9 cellular contexts compared by ENCODE assay signal in the genomic region with DNA sequence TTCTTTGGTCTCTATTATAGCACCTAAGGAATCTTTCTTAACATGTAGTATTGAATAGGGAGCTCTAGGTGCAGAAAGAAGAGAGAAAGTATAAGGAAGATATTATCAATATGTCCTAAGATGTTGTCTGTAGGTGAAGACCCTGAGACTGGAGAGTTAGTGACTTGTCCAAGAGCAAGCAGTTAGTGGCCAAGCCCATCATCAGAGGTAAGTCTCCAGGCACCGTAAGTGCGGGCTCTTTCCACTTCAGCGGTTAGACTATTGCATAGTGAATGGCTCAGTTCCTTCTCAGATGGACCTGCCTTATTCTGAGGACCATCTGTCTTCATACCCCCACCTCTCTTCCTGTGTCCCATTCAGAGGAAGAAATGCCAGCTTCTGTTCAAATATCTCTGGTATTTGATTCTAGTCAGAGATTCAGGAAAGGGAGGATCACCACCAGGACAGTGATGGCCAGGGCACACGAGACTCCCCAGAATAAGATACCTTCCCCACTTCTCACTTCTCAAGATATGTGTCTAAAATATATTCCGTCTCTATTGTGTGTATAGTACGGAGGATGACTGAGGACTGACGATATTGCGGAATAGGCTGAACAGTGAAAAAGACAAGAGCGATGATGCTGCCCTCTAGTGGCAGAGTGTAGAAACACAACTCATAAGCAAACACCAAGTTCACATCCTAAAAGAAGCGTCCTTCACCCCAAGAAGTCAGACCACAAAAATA. TPM values are rescaled to one million over a fixed set of nuclear protein-coding genes. Genes with fewer than 3 reads are reported as not detected.
DNase-seq lines count a peak whose midpoint lies in the region; ATAC-seq and TF ChIP-seq lines count a peak whose summit lies in the region.
"Had no signal": no experiment of that assay in that cellular context is flagged by ENCODE, and none has a peak within 500 bp of the region (broad histone marks: within the 10 kb centered on the region; RNA-seq: fewer than 3 reads in every experiment).

No MANE protein-coding gene starts in this region.

- DNase-seq in CD14-positive monocyte (ENCODE audit: low spot score) = no peak
- DNase-seq in GM19238 (ENCODE audit: insufficient read length, low spot score) = peak; percentile 34
- peak; percentile 61 for DNase-seq in NCI-H460 (ENCODE audit: extremely low read depth, low read depth)
- DNase-seq in activated CD4-positive, alpha-beta T cell treated with anti-CD3 and anti-CD28 coated beads, Interleukin-2, amount 10 ng/mL, durations not matched to agents 7 days and 5 days = peak; percentile 79
- peak in 4 of 10 donors; percentile 40 to 61 (median 52) for DNase-seq in dorsolateral prefrontal cortex
- peak; percentile 49 for DNase-seq in lung (ENCODE audit: low spot score)
- DNase-seq in stimulated activated CD8-positive, alpha-beta memory T cell treated with anti-CD3 and anti-CD28 coated beads, Interleukin-4, amount 100 ng/mL, for 24 hours (ENCODE audit: low read depth) = peak; percentile 22

- intact Hi-C loops in CD14-positive monocyte (cut with micrococcal nuclease) (loop anchor here in 1 of 2 donors (5.0 kb wide), 1 partner anchor 128 kb away; no protein-coding TSS in a partner anchor), dorsolateral prefrontal cortex (cut with DNase I) (loop anchor here (1.0 to 10.0 kb wide), 4 partner anchors 125 to 753 kb away; no protein-coding TSS in a partner anchor)

- no peaks in the 10 kb centered on the region for H3K36me3 Mint-ChIP-seq in CD14-positive monocyte
- no peaks in the 10 kb centered on the region for H3K36me3 Mint-ChIP-seq in activated CD4-positive, alpha-beta T cell treated with anti-CD3 and anti-CD28 coated beads, Interleukin-2, amount 10 ng/mL, durations not matched to agents 7 days and 5 days (ENCODE audit: low read depth)

- H3K4me1 ChIP-seq in lung (ENCODE audit: control insufficient read depth in 2 of 2, insufficient read depth in 2 of 2, low read length in 2 of 2) = no peaks in the 10 kb centered on the region

- peaks cover 0 to 4% (median 0%) of the 10 kb centered on the region in 3 donors for H3K27me3 Mint-ChIP-seq in CD14-positive monocyte (ENCODE audit: low read depth in 3 of 3)
- H3K27me3 Mint-ChIP-seq in activated CD4-positive, alpha-beta T cell treated with anti-CD3 and anti-CD28 coated beads, Interleukin-2, amount 10 ng/mL, durations not matched to agents 7 days and 5 days = peaks cover 9% of the 10 kb centered on the region

- peak overlapping the region in 34 of 59 donors; percentile 7 to 47 (median 29) for H3K4me3 ChIP-seq in dorsolateral prefrontal cortex
- H3K4me3 ChIP-seq in lung = no peak overlapping the region

- TF ChIP-seq CTCF in CD14-positive monocyte (IDR thresholded peaks at IDR 0.05) (peak; percentile 87), dorsolateral prefrontal cortex (IDR thresholded peaks at IDR 0.05 in 54 of 56, conservative IDR thresholded peaks at IDR 0.05 in 2 of 56; ENCODE audit: low read depth in 1 of 56, partially characterized antibody in 56 of 56) (peak; percentile 85 to 98 (median 94)), lung (IDR thresholded peaks at IDR 0.05; ENCODE audit: control extremely low read depth, extremely low read depth) (peak; percentile 83)

- H3K27ac ChIP-seq in dorsolateral prefrontal cortex = no peak overlapping the region
- no peak overlapping the region for H3K27ac ChIP-seq in lung (ENCODE audit: low read depth in 1 of 2, low read length in 1 of 2)

- H3K27ac Mint-ChIP-seq in CD14-positive monocyte = no peak overlapping the region
- H3K27ac Mint-ChIP-seq in activated CD4-positive, alpha-beta T cell treated with anti-CD3 and anti-CD28 coated beads, Interleukin-2, amount 10 ng/mL, durations not matched to agents 7 days and 5 days = no peak overlapping the region

- H3K4me1 Mint-ChIP-seq in CD14-positive monocyte = peaks cover 4% of the 10 kb centered on the region
- H3K4me1 Mint-ChIP-seq in activated CD4-positive, alpha-beta T cell treated with anti-CD3 and anti-CD28 coated beads, Interleukin-2, amount 10 ng/mL, durations not matched to agents 7 days and 5 days = peaks cover 5% of the 10 kb centered on the region

- no peaks in the 10 kb centered on the region for H3K36me3 ChIP-seq in lung (ENCODE audit: control insufficient read depth in 2 of 2, insufficient read depth in 2 of 2, low read length in 2 of 2)

- ATAC-seq in HG03460 (IDR thresholded peaks at IDR 0.05; ENCODE audit: unreplicated experiment) (peak; percentile 82), lung (ENCODE audit: insufficient read depth, low FRiP score) (peak; percentile 97)

- CTCF ChIA-PET in activated CD4-positive, alpha-beta T cell treated with anti-CD3 and anti-CD28 coated beads, Interleukin-2, amount 10 ng/mL, durations not matched to agents 7 days and 5 days (lab: Charles Lee) = interaction anchor here (0.9 to 1.3 kb wide), 6 partner anchors 9 to 55 kb away, joined by 3 to 5 read pairs (median 3); no protein-coding TSS in a partner anchor

- H3K9me3 ChIP-seq in lung (ENCODE audit: control insufficient read depth in 2 of 2, insufficient read depth in 1 of 2, low read length in 1 of 2) = peaks cover 0 to 3% of the 10 kb centered on the region in 2 donors

- POLR2A ChIA-PET in activated CD4-positive, alpha-beta T cell treated with anti-CD3 and anti-CD28 coated beads, Interleukin-2, amount 10 ng/mL, durations not matched to agents 7 days and 5 days (lab: Charles Lee) = no interaction called here

- 23 to 28% methylated on average over 10 of the region's 10 CpGs for WGBS in lung, 2 donors

- peak overlapping the region in 1 of 2 donors; percentile 18 for H3K4me3 Mint-ChIP-seq in CD14-positive monocyte
- no peak overlapping the region for H3K4me3 Mint-ChIP-seq in activated CD4-positive, alpha-beta T cell treated with anti-CD3 and anti-CD28 coated beads, Interleukin-2, amount 10 ng/mL, durations not matched to agents 7 days and 5 days

- H3K9me3 Mint-ChIP-seq in CD14-positive monocyte = peaks cover 0 to 12% (median 3%) of the 10 kb centered on the region in 7 donors
- H3K9me3 Mint-ChIP-seq in activated CD4-positive, alpha-beta T cell treated with anti-CD3 and anti-CD28 coated beads, Interleukin-2, amount 10 ng/mL, durations not matched to agents 7 days and 5 days = no peaks in the 10 kb centered on the region

- peaks cover 0 to 2% (median 0%) of the 10 kb centered on the region in 45 donors for H3K27me3 ChIP-seq in dorsolateral prefrontal cortex
- no peaks in the 10 kb centered on the region for H3K27me3 ChIP-seq in lung (ENCODE audit: control insufficient read depth, insufficient read depth)

RNA-seq across cellular contexts. Expression of gene ADGRG7, which starts 19.1 kb away (rescaled TPM):
- polyA plus RNA-seq in CD14-positive monocyte (not detected), lung (not detected)
- total RNA-seq in NCI-H460 (2014; rRNA removed; shearing (Covaris generic)) = not detected in 2 replicates
- 0.02 TPM in 1 of 2 replicates, not detected in the other for polyA plus RNA-seq in NCI-H460 (2014; cell fraction: nucleus; rRNA removed)
- total RNA-seq in activated CD4-positive, alpha-beta T cell treated with anti-CD3 and anti-CD28 coated beads, Interleukin-2, amount 10 ng/mL, durations not matched to agents 7 days and 5 days = not detected
- total RNA-seq in dorsolateral prefrontal cortex (10 to 100 TPM in 3 of 120 experiments, not detected in 117; 12.8 to 27.9 (median 13.5) TPM), lung (not detected)
- total RNA-seq: activated CD8-positive, alpha-beta memory T cell treated with anti-CD3 and anti-CD28 coated beads for 36 hours had no signal
